16 cellular contexts compared by ENCODE assay signal in genomic region chr5:178387856-178388190, GRCh38.
"Had no signal": no experiment of that assay in that cellular context is flagged by ENCODE, and none has a peak within 500 bp of the region (broad histone marks: within the 10 kb centered on the region; RNA-seq: fewer than 3 reads in every experiment).

No MANE protein-coding gene starts in this region.

- H3K36me3 ChIP-seq: gastroesophageal sphincter, heart right ventricle, left lung, upper lobe of left lung had no signal

- DNase-seq: activated CD4-positive, alpha-beta T cell treated with anti-CD3 and anti-CD28 coated beads, Interleukin-2, amount 50 U/mL, for 1 hour; activated CD8-positive, alpha-beta memory T cell treated with anti-CD3 and anti-CD28 coated beads for 24 hours; activated naive CD4-positive, alpha-beta T cell treated with anti-CD3 and anti-CD28 coated beads for 36 hours; activated naive CD8-positive, alpha-beta T cell treated with anti-CD3 and anti-CD28 coated beads, Interleukin-2, amount 50 U/mL, for 24 hours; erythroblast; stimulated activated CD4-positive, alpha-beta T cell treated with anti-CD3 and anti-CD28 coated beads, Interleukin-15, amount 100 ng/mL, for 24 hours; stimulated activated CD4-positive, alpha-beta T cell treated with anti-CD3 and anti-CD28 coated beads, Interleukin-4, amount 100 ng/mL, for 1 hour; stimulated activated naive CD8-positive, alpha-beta T cell treated with anti-CD3 and anti-CD28 coated beads, Interleukin-15, Interleukin-2, amounts not matched to agents 100 U/mL and 50 U/mL, for 24 hours; T-helper 9 cell had no signal

- H3K9ac ChIP-seq: parathyroid adenoma had no signal

- H3K79me2 ChIP-seq: parathyroid adenoma had no signal

- H3K9me3 ChIP-seq: gastroesophageal sphincter, heart right ventricle, left lung, upper lobe of left lung had no signal

- H3K4me3 ChIP-seq: gastroesophageal sphincter, heart right ventricle, left lung, upper lobe of left lung had no signal

- H3K4me1 Mint-ChIP-seq: activated naive CD8-positive, alpha-beta T cell treated with anti-CD3 and anti-CD28 coated beads, Interleukin-2, amount 50 U/mL, for 24 hours; T-cell had no signal

- ATAC-seq: activated CD4-positive, CD25-positive, alpha-beta regulatory T cell treated with anti-CD3 and anti-CD28 coated beads, Interleukin-2, amount 50 U/mL, for 24 hours; activated naive CD8-positive, alpha-beta T cell treated with anti-CD3 and anti-CD28 coated beads, Interleukin-2, amount 50 U/mL, for 24 hours; stimulated activated naive CD8-positive, alpha-beta T cell treated with anti-CD3 and anti-CD28 coated beads, Interleukin-15, Interleukin-2, amounts not matched to agents 100 U/mL and 50 U/mL, for 24 hours; T-cell had no signal

- H3K4me3 Mint-ChIP-seq: activated naive CD4-positive, alpha-beta T cell treated with anti-CD3 and anti-CD28 coated beads for 36 hours; activated naive CD8-positive, alpha-beta T cell treated with anti-CD3 and anti-CD28 coated beads, Interleukin-2, amount 50 U/mL, for 24 hours; T-cell had no signal

- H2AFZ ChIP-seq: parathyroid adenoma had no signal

- H3K27ac Mint-ChIP-seq: activated naive CD4-positive, alpha-beta T cell treated with anti-CD3 and anti-CD28 coated beads for 36 hours; activated naive CD8-positive, alpha-beta T cell treated with anti-CD3 and anti-CD28 coated beads, Interleukin-2, amount 50 U/mL, for 24 hours; T-cell had no signal

- H3K27me3 ChIP-seq: upper lobe of left lung had no signal

- H3K27ac ChIP-seq: gastroesophageal sphincter, heart right ventricle, parathyroid adenoma, upper lobe of left lung had no signal

- H3K9me3 Mint-ChIP-seq: activated naive CD4-positive, alpha-beta T cell treated with anti-CD3 and anti-CD28 coated beads for 36 hours; activated naive CD8-positive, alpha-beta T cell treated with anti-CD3 and anti-CD28 coated beads, Interleukin-2, amount 50 U/mL, for 24 hours; T-cell had no signal

- H3K27me3 Mint-ChIP-seq: activated naive CD8-positive, alpha-beta T cell treated with anti-CD3 and anti-CD28 coated beads, Interleukin-2, amount 50 U/mL, for 24 hours had no signal

- H3K36me3 Mint-ChIP-seq: T-cell had no signal
